ENCODE assay signal across 8 cellular contexts in genomic region chr19:10195199-10195519, GRCh38. TPM values are rescaled to one million over a fixed set of nuclear protein-coding genes. Genes with fewer than 3 reads are reported as not detected.
DNase-seq lines count a peak whose midpoint lies in the region; ATAC-seq, FAIRE-seq and TF ChIP-seq lines count a peak whose summit lies in the region.

No MANE protein-coding gene starts in this region.

- peak overlapping the region; percentile 98 for H3K4me2 ChIP-seq in Karpas-422 (ENCODE audit: low read depth, low read length, poor library complexity, severe bottlenecking)
- H3K4me2 ChIP-seq in H1 (ENCODE audit: insufficient read depth in 1 of 2, low read depth in 2 of 2, low read length in 2 of 2) = peak overlapping the region; percentile 51 to 93

- peaks cover 45% of the 10 kb centered on the region for H3K79me2 ChIP-seq in Karpas-422 (ENCODE audit: low read length)
- H3K79me2 ChIP-seq in H1 (ENCODE audit: control insufficient read depth in 1 of 2, insufficient read depth in 2 of 2, low read length in 2 of 2) = peaks cover 31 to 42% of the 10 kb centered on the region in 2 experiments

- H4K8ac ChIP-seq in H1 (ENCODE audit: extremely low read depth, insufficient read depth, low read length) = no peak overlapping the region

- peak; percentile 10 for ATAC-seq in GM18868 (IDR thresholded peaks at IDR 0.05; ENCODE audit: unreplicated experiment)
- no peak for ATAC-seq in GM19035 (IDR thresholded peaks at IDR 0.05; ENCODE audit: unreplicated experiment)

- TF ChIP-seq RAD21 in H1 (IDR thresholded peaks at IDR 0.05 in 1 of 2, conservative IDR thresholded peaks at IDR 0.05 in 1 of 2; ENCODE audit: low read depth in 2 of 2, low read length in 2 of 2) = no peak

- no peak overlapping the region for H3K56ac ChIP-seq in H1 (replicated peaks; ENCODE audit: insufficient read length, low read depth, low read length)

- H3K4me3 ChIP-seq in Karpas-422 (ENCODE audit: low read length) = peak overlapping the region; percentile 97
- H3K4me3 ChIP-seq in H1 (ENCODE audit: extremely low read depth in 1 of 4, insufficient read depth in 2 of 4, low read depth in 3 of 4, low read length in 4 of 4) = peak overlapping the region; percentile 64 to 92 (median 80); a peak in 7 of 8 replicates

- no peaks in the 10 kb centered on the region for H3K9me3 Mint-ChIP-seq in progenitor cell of endocrine pancreas (ENCODE audit: low read depth)

- CTCF ChIA-PET in H1 (lab: Charles Lee; ENCODE audit: partially characterized antibody) = interaction anchor here (1.4 to 2.3 kb wide), 3 partner anchors 26 to 55 kb away, joined by 3 to 9 read pairs (median 7); no protein-coding TSS in a partner anchor

- no peak overlapping the region for H3K14ac ChIP-seq in H1 (ENCODE audit: insufficient read length)

- H3K27me3 Mint-ChIP-seq in progenitor cell of endocrine pancreas = no peaks in the 10 kb centered on the region

- no peak for TF ChIP-seq CTCF in H1 (IDR thresholded peaks at IDR 0.05; ENCODE audit: control extremely low read depth in 1 of 3, insufficient read depth in 1 of 3, low read depth in 1 of 3, low read length in 3 of 3)
- TF ChIP-seq CTCF in progenitor cell of endocrine pancreas (IDR thresholded peaks at IDR 0.05; ENCODE audit: unreplicated experiment) = no peak

- DNase-seq in Karpas-422 = no peak
- no peak for DNase-seq in H1 (ENCODE audit: low read depth in 1 of 2, low spot score in 2 of 2)
- DNase-seq in progenitor cell of endocrine pancreas (ENCODE audit: low spot score, unreplicated experiment) = no peak
- DNase-seq in NCI-H526 (lab: John Stamatoyannopoulos, UW) = no peak
- no peak for DNase-seq in AG20443 (ENCODE audit: low spot score)
- DNase-seq in NK-92 treated with Interleukin-12 subunit alpha and Interleukin-12 subunit beta, amount 100 ng/mL, for 24 hours (lab: John Stamatoyannopoulos, UW) = no peak

- no peak for TF ChIP-seq POLR2A in H1 (IDR thresholded peaks at IDR 0.05; ENCODE audit: control extremely low read depth in 1 of 2, low read depth in 2 of 2, low read length in 2 of 2)

- H3K27ac ChIP-seq in Karpas-422 (ENCODE audit: low read length) (peak overlapping the region; percentile 38; the same call in 1 of the 2 replicates), H1 (ENCODE audit: low read depth, low read length) (no peak overlapping the region)

- peak overlapping the region; percentile 38; the same call in 1 of the 2 replicates for H2AFZ ChIP-seq in Karpas-422 (ENCODE audit: low read length)
- no peak overlapping the region; the same call in 1 of the 2 replicates for H2AFZ ChIP-seq in H1 (ENCODE audit: low read length)

- H4K5ac ChIP-seq in H1 (ENCODE audit: insufficient read length, low read depth, low read length) = peak overlapping the region; percentile 86

- FAIRE-seq in H1 (lab: Jason Lieb, UNC) = no peak

- H3K9ac ChIP-seq in Karpas-422 (ENCODE audit: low read length) (peak overlapping the region; percentile 96), H1 (replicated peaks in 1 of 4; ENCODE audit: extremely low read depth in 1 of 4, low read depth in 3 of 4, low read length in 3 of 4) (peak overlapping the region in 2 of 4 experiments; percentile 28 to 43; a peak in 2 of 7 replicates)

- H3K4me3 Mint-ChIP-seq in progenitor cell of endocrine pancreas (ENCODE audit: low read depth) = peak overlapping the region; percentile 93

- POLR2A ChIA-PET in H1 (lab: Charles Lee; ENCODE audit: partially characterized antibody) = interaction anchor here (0.9 to 2.1 kb wide), 20 partner anchors 9 to 196 kb away, joined by 3 to 14 read pairs (median 3); partner anchors contain the start of genes ICAM1, MRPL4, RAVER1 and S1PR2

- H3K36me3 Mint-ChIP-seq in progenitor cell of endocrine pancreas (ENCODE audit: insufficient read depth) = no peaks in the 10 kb centered on the region

- no peak overlapping the region for H2BK120ac ChIP-seq in H1 (replicated peaks; ENCODE audit: low read depth, low read length)

- H2BK15ac ChIP-seq in H1 (ENCODE audit: low read length) = no peak overlapping the region

- H3K23me2 ChIP-seq in H1 (ENCODE audit: low read depth, low read length) = peaks cover 8% of the 10 kb centered on the region

- H3K9me2 ChIP-seq in Karpas-422 (replicated peaks; ENCODE audit: insufficient read depth, low read length) = no peaks in the 10 kb centered on the region

- H3K4me1 Mint-ChIP-seq in progenitor cell of endocrine pancreas (ENCODE audit: low read depth) = peaks cover 7% of the 10 kb centered on the region

- no peak overlapping the region for H2BK12ac ChIP-seq in H1 (ENCODE audit: low read depth, low read length)

- 44% methylated on average over 6 of the region's 6 CpGs; no CpG with 5 or more reads in 1 of the 2 experiments for WGBS in H1 (ENCODE audit: extremely low coverage in 1 of 2, insufficient coverage in 1 of 2, insufficient read length in 1 of 2, insufficient replicate concordance in 2 of 2, low coverage in 1 of 2, low lambda C conversion rate in 2 of 2, missing lambda C conversion rate in 1 of 2), 2 experiments

- no peak overlapping the region; the same call in 1 of the 2 replicates for H2AK5ac ChIP-seq in H1 (ENCODE audit: low read depth, low read length)

- peak overlapping the region; percentile 79 for H4K91ac ChIP-seq in H1 (replicated peaks; ENCODE audit: insufficient read length, low read length)

- H3K23ac ChIP-seq in H1 (ENCODE audit: insufficient read length) = no peak overlapping the region

- no peak for TF ChIP-seq EP300 in H1 (IDR thresholded peaks at IDR 0.05; ENCODE audit: borderline replicate concordance in 1 of 2, low read depth in 2 of 2, low read length in 2 of 2)

- peak overlapping the region; percentile 24 for H3K18ac ChIP-seq in H1 (ENCODE audit: extremely low read depth, low read length)

- peak overlapping the region; percentile 88 for H3K27ac Mint-ChIP-seq in progenitor cell of endocrine pancreas

- H3K36me3 ChIP-seq in Karpas-422 (ENCODE audit: insufficient read depth, low read length) (peaks cover 18% of the 10 kb centered on the region), H1 (ENCODE audit: control insufficient read depth in 2 of 4, insufficient read depth in 4 of 4, low read length in 3 of 4) (peaks cover 0 to 6% (median under 1%) of the 10 kb centered on the region in 4 experiments; a peak in 2 of 8 replicates)

- H2BK20ac ChIP-seq in H1 (ENCODE audit: low read length) = no peak overlapping the region

- peaks cover 4% of the 10 kb centered on the region; the same call in 1 of the 2 replicates for H3K79me1 ChIP-seq in H1 (ENCODE audit: low read depth, low read length)

- H3K27me3 ChIP-seq in Karpas-422 (ENCODE audit: low read length) (no peaks in the 10 kb centered on the region), H1 (replicated peaks in 1 of 4; ENCODE audit: control insufficient read depth in 3 of 4, extremely low read depth in 1 of 4, insufficient read depth in 3 of 4, low read length in 3 of 4) (no peaks in the 10 kb centered on the region)

- H3K9me3 ChIP-seq in Karpas-422 (ENCODE audit: low read length) (no peaks in the 10 kb centered on the region), H1 (ENCODE audit: insufficient read depth in 2 of 2, low read depth in 1 of 2, low read length in 1 of 2) (no peaks in the 10 kb centered on the region)

- peak overlapping the region; percentile 98; the same call in 1 of the 2 replicates for H2BK5ac ChIP-seq in H1 (ENCODE audit: low read depth, low read length)

- no peak overlapping the region for H3K4ac ChIP-seq in H1 (replicated peaks; ENCODE audit: insufficient read length, low read depth, low read length)

- H4K20me1 ChIP-seq in Karpas-422 (ENCODE audit: insufficient read depth, low read depth, low read length) = peaks cover 27% of the 10 kb centered on the region
- peaks cover 0 to 8% of the 10 kb centered on the region in 2 experiments for H4K20me1 ChIP-seq in H1 (replicated peaks in 1 of 2; ENCODE audit: control insufficient read depth in 1 of 2, insufficient read depth in 2 of 2, low read length in 2 of 2)

- H3K4me1 ChIP-seq in Karpas-422 (ENCODE audit: low read length) = peaks cover 48% of the 10 kb centered on the region
- H3K4me1 ChIP-seq in H1 (replicated peaks in 1 of 4; ENCODE audit: control insufficient read depth in 3 of 4, insufficient read depth in 4 of 4, low read length in 3 of 4) = no peaks in the 10 kb centered on the region

RNA-seq across cellular contexts. Expression of gene DNMT1, which starts 0.4 kb away (rescaled TPM):
- total RNA-seq in Karpas-422 (2014; rRNA removed; shearing (Covaris generic); ENCODE audit: low replicate concordance) = 94.9 and 145 TPM in 2 replicates
- total RNA-seq in H1 (2021; fragmentation: NEBNext Ultra II Directional; extraction: Animal tissue kit (Norgen Biotek cat#: 25700)) = 208 and 210 TPM in 2 replicates
- 101 and 121 TPM in 2 replicates for polyA plus RNA-seq in H1 (2011; rRNA removed)
- polyA plus RNA-seq in H1 (2011; cell fraction: cytosol; rRNA removed) = 79.7 TPM
- 295 TPM for polyA plus RNA-seq in H1 (2011; cell fraction: nucleus; rRNA removed)
- 179 to 246 TPM (median 190 TPM) in 4 replicates for polyA plus RNA-seq in H1 (2012, experiment 1 of 2)
- 57.7 TPM for polyA plus RNA-seq in H1 (2012, experiment 2 of 2)
- polyA plus RNA-seq in H1 (2013, experiment 1 of 2) = 165 TPM
- 148 TPM for polyA plus RNA-seq in H1 (2013, experiment 2 of 2)
- 129 and 138 TPM in 2 replicates for polyA minus RNA-seq in H1 (2011; rRNA and poly(A)+ RNA removed)
- polyA minus RNA-seq in H1 (2011; cell fraction: cytosol; rRNA and poly(A)+ RNA removed) = 111 TPM
- polyA minus RNA-seq in H1 (2011; cell fraction: nucleus; rRNA and poly(A)+ RNA removed) = 124 TPM
- total RNA-seq in progenitor cell of endocrine pancreas = 150 TPM in 2 replicates

RNA-seq across cellular contexts. Expression of gene S1PR2, which starts 36.0 kb away (rescaled TPM):
- 65.1 and 67.6 TPM in 2 replicates for total RNA-seq in Karpas-422 (2014; rRNA removed; shearing (Covaris generic); ENCODE audit: low replicate concordance)
- 18.7 and 19.4 TPM in 2 replicates for total RNA-seq in H1 (2021; fragmentation: NEBNext Ultra II Directional; extraction: Animal tissue kit (Norgen Biotek cat#: 25700))
- polyA plus RNA-seq in H1 (2011; rRNA removed) = 16.2 and 17.5 TPM in 2 replicates
- 10.4 TPM for polyA plus RNA-seq in H1 (2011; cell fraction: cytosol; rRNA removed)
- 8.7 TPM for polyA plus RNA-seq in H1 (2011; cell fraction: nucleus; rRNA removed)
- polyA plus RNA-seq in H1 (2012, experiment 1 of 2) = 7.0 to 10.5 TPM (median 9.3 TPM) in 4 replicates
- polyA plus RNA-seq in H1 (2012, experiment 2 of 2) = 7.1 TPM
- 12.6 TPM for polyA plus RNA-seq in H1 (2013, experiment 1 of 2)
- 15.2 TPM for polyA plus RNA-seq in H1 (2013, experiment 2 of 2)
- polyA minus RNA-seq in H1 (2011; rRNA and poly(A)+ RNA removed) = 32.0 and 38.5 TPM in 2 replicates
- 22.8 TPM for polyA minus RNA-seq in H1 (2011; cell fraction: cytosol; rRNA and poly(A)+ RNA removed)
- polyA minus RNA-seq in H1 (2011; cell fraction: nucleus; rRNA and poly(A)+ RNA removed) = 10.4 TPM
- total RNA-seq in progenitor cell of endocrine pancreas = 17.9 and 19.2 TPM in 2 replicates

RNA-seq across cellular contexts. Expression of gene MRPL4, which starts 56.9 kb away (rescaled TPM):
- 78.6 and 136 TPM in 2 replicates for total RNA-seq in Karpas-422 (2014; rRNA removed; shearing (Covaris generic); ENCODE audit: low replicate concordance)
- total RNA-seq in H1 (2021; fragmentation: NEBNext Ultra II Directional; extraction: Animal tissue kit (Norgen Biotek cat#: 25700)) = 82.3 and 90.7 TPM in 2 replicates
- 187 and 282 TPM in 2 replicates for polyA plus RNA-seq in H1 (2011; rRNA removed)
- 114 TPM for polyA plus RNA-seq in H1 (2011; cell fraction: cytosol; rRNA removed)
- polyA plus RNA-seq in H1 (2011; cell fraction: nucleus; rRNA removed) = 147 TPM
- 52.4 to 94.1 TPM (median 90.4 TPM) in 4 replicates for polyA plus RNA-seq in H1 (2012, experiment 1 of 2)
- polyA plus RNA-seq in H1 (2012, experiment 2 of 2) = 93.0 TPM
- 71.0 TPM for polyA plus RNA-seq in H1 (2013, experiment 1 of 2)
- polyA plus RNA-seq in H1 (2013, experiment 2 of 2) = 66.3 TPM
- polyA minus RNA-seq in H1 (2011; rRNA and poly(A)+ RNA removed) = 18.3 and 19.8 TPM in 2 replicates
- 38.4 TPM for polyA minus RNA-seq in H1 (2011; cell fraction: cytosol; rRNA and poly(A)+ RNA removed)
- polyA minus RNA-seq in H1 (2011; cell fraction: nucleus; rRNA and poly(A)+ RNA removed) = 34.5 TPM
- total RNA-seq in progenitor cell of endocrine pancreas = 51.7 and 52.9 TPM in 2 replicates
